Comparison of ENCODE assay signal across 1 cellular context in genomic region chr2:240604939-240605716, GRCh38.
TF ChIP-seq lines count a peak whose summit lies in the region.

No MANE protein-coding gene starts in this region.

TF ChIP-seq in HepG2, 621 proteins besides CTCF, POLR2A, EP300 and RAD21 (continued from another document):
- TF ChIP-seq ZBTB7A (CRISPR knock-in tag; IDR thresholded peaks at IDR 0.05) (peak; percentile 73; the same call in 1 of the 2 replicates), YEATS2 (CRISPR knock-in tag; IDR thresholded peaks at IDR 0.05; ENCODE audit: borderline replicate concordance) (no peak; the same call in 1 of the 2 replicates), SIN3A (IDR thresholded peaks at IDR 0.05; ENCODE audit: borderline replicate concordance, low read depth, low read length) (peak; percentile 73; the same call in 1 of the 2 replicates), FOXA3 (CRISPR knock-in tag; IDR thresholded peaks at IDR 0.05) (peak; percentile 44; the same call in 1 of the 2 replicates), ARNT2 (CRISPR knock-in tag; IDR thresholded peaks at IDR 0.05; ENCODE audit: low read depth) (0 out of 2 replicates have a peak, but pooled peaks have one; percentile 57), KMT2B (CRISPR knock-in tag; IDR thresholded peaks at IDR 0.05) (no peak), NBN (conservative IDR thresholded peaks at IDR 0.05) (no peak), NRL (CRISPR knock-in tag; IDR thresholded peaks at IDR 0.05; ENCODE audit: borderline replicate concordance) (peak; percentile 55), ZNF792 (CRISPR knock-in tag; IDR thresholded peaks at IDR 0.05) (no peak), REPIN1 (CRISPR knock-in tag; IDR thresholded peaks at IDR 0.05; ENCODE audit: borderline replicate concordance, low read depth) (no peak), ZMAT3 (CRISPR knock-in tag; conservative IDR thresholded peaks at IDR 0.05) (peak; percentile 75; the same call in 1 of the 2 replicates), ZFP36L1 (CRISPR knock-in tag; IDR thresholded peaks at IDR 0.05) (no peak), MTF2 (CRISPR knock-in tag; IDR thresholded peaks at IDR 0.05; ENCODE audit: borderline replicate concordance) (peak; percentile 87), ZNF614 (CRISPR knock-in tag; IDR thresholded peaks at IDR 0.05; ENCODE audit: borderline replicate concordance) (peak; percentile 31; the same call in 1 of the 2 replicates), DBP (CRISPR knock-in tag; IDR thresholded peaks at IDR 0.05; ENCODE audit: not compliant biosample characterization) (no peak), MYC (CRISPR knock-in tag; IDR thresholded peaks at IDR 0.05; ENCODE audit: borderline replicate concordance) (peak; percentile 80; the same call in 1 of the 2 replicates), ZNF589 (CRISPR knock-in tag; conservative IDR thresholded peaks at IDR 0.05) (0 out of 2 replicates have a peak, but pooled peaks have one; percentile 26), NCOA1 (CRISPR knock-in tag; IDR thresholded peaks at IDR 0.05) (peak; percentile 69; the same call in 1 of the 2 replicates), ZNF205 (CRISPR knock-in tag; IDR thresholded peaks at IDR 0.05) (no peak), MZF1 (CRISPR knock-in tag; IDR thresholded peaks at IDR 0.05; ENCODE audit: borderline replicate concordance) (no peak), ZNF263 (CRISPR knock-in tag; IDR thresholded peaks at IDR 0.05) (peak; percentile 35; the same call in 1 of the 2 replicates), KDM6A (CRISPR knock-in tag; IDR thresholded peaks at IDR 0.05; ENCODE audit: low read depth) (no peak), ZNF138 (CRISPR knock-in tag; IDR thresholded peaks at IDR 0.05; ENCODE audit: low read depth) (peak; percentile 44; the same call in 1 of the 2 replicates), KAT7 (CRISPR knock-in tag; IDR thresholded peaks at IDR 0.05; ENCODE audit: borderline replicate concordance) (no peak), ZFX (CRISPR knock-in tag; IDR thresholded peaks at IDR 0.05; ENCODE audit: low read depth) (peak; percentile 83), ZNF280B (CRISPR knock-in tag; IDR thresholded peaks at IDR 0.05; ENCODE audit: borderline replicate concordance) (peak; percentile 71; the same call in 1 of the 2 replicates), CCDC6 (CRISPR knock-in tag; IDR thresholded peaks at IDR 0.05) (peak; percentile 79), RFXANK (CRISPR knock-in tag; IDR thresholded peaks at IDR 0.05) (no peak), ZNF180 (CRISPR knock-in tag; IDR thresholded peaks at IDR 0.05; ENCODE audit: borderline replicate concordance, low read depth) (no peak), DR1 (CRISPR knock-in tag; IDR thresholded peaks at IDR 0.05) (0 out of 2 replicates have a peak, but pooled peaks have one; percentile 44), ZBTB1 (CRISPR knock-in tag; IDR thresholded peaks at IDR 0.05; ENCODE audit: borderline replicate concordance) (no peak), ARID4A (CRISPR knock-in tag; IDR thresholded peaks at IDR 0.05; ENCODE audit: borderline replicate concordance) (peak; percentile 75), HDAC2 (CRISPR knock-in tag; IDR thresholded peaks at IDR 0.05) (0 out of 2 replicates have a peak, but pooled peaks have one; percentile 60), GABPA (IDR thresholded peaks at IDR 0.05; ENCODE audit: low read depth, low read length) (no peak), GABPA (CRISPR knock-in tag; IDR thresholded peaks at IDR 0.05; ENCODE audit: low read depth) (peak; percentile 72), ZMYM3 (CRISPR knock-in tag; IDR thresholded peaks at IDR 0.05) (no peak; the same call in 1 of the 2 replicates), TFAP4 (IDR thresholded peaks at IDR 0.05; ENCODE audit: borderline replicate concordance, low read depth) (peak; percentile 56; the same call in 1 of the 2 replicates), NONO (IDR thresholded peaks at IDR 0.05) (no peak), NONO (CRISPR knock-in tag; conservative IDR thresholded peaks at IDR 0.05) (peak; percentile 81), PBX3 (CRISPR knock-in tag; IDR thresholded peaks at IDR 0.05; ENCODE audit: borderline replicate concordance) (no peak), JUN (CRISPR knock-in tag; IDR thresholded peaks at IDR 0.05) (0 out of 2 replicates have a peak, but pooled peaks have one; percentile 48), SP1 (IDR thresholded peaks at IDR 0.05) (no peak), SP1 (CRISPR knock-in tag; IDR thresholded peaks at IDR 0.05) (peak; percentile 53; the same call in 1 of the 2 replicates), TERF1 (CRISPR knock-in tag; IDR thresholded peaks at IDR 0.05) (0 out of 2 replicates have a peak, but pooled peaks have one; percentile 8), ZNF597 (CRISPR knock-in tag; IDR thresholded peaks at IDR 0.05) (no peak), GFI1 (CRISPR knock-in tag; IDR thresholded peaks at IDR 0.05; ENCODE audit: borderline replicate concordance) (no peak), ZNF749 (CRISPR knock-in tag; IDR thresholded peaks at IDR 0.05; ENCODE audit: borderline replicate concordance) (peak; percentile 49; the same call in 1 of the 2 replicates), IRF9 (CRISPR knock-in tag; IDR thresholded peaks at IDR 0.05; ENCODE audit: borderline replicate concordance) (peak; percentile 81), ZBED4 (CRISPR knock-in tag; IDR thresholded peaks at IDR 0.05; ENCODE audit: borderline replicate concordance) (peak; percentile 44; the same call in 1 of the 2 replicates), ATF1 (CRISPR knock-in tag; IDR thresholded peaks at IDR 0.05) (no peak), RBM22 (optimal IDR thresholded peaks at IDR 0.05; ENCODE audit: low read length) (no peak), ZNF740 (CRISPR knock-in tag; IDR thresholded peaks at IDR 0.05) (no peak)
